Comparison of ENCODE assay signal across 1 cellular context in genomic region chr14:97445367-97445766, GRCh38.
TF ChIP-seq lines count a peak whose summit lies in the region.

No MANE protein-coding gene starts in this region.

TF ChIP-seq in GM23338, 12 proteins besides CTCF, POLR2A, EP300 and RAD21 (continued from another document):
- TF ChIP-seq ZNF462 (CRISPR knock-in tag; IDR thresholded peaks at IDR 0.05), result no peak
- no peak for TF ChIP-seq POLR2AphosphoS5 (IDR thresholded peaks at IDR 0.05; ENCODE audit: low read depth)
- TF ChIP-seq EZH2phosphoT487 (IDR thresholded peaks at IDR 0.05; ENCODE audit: unreplicated experiment), result no peak
- TF ChIP-seq STAT1 (IDR thresholded peaks at IDR 0.05; ENCODE audit: unreplicated experiment), result no peak
- TF ChIP-seq NANOG (IDR thresholded peaks at IDR 0.05; ENCODE audit: borderline replicate concordance), result no peak
- TF ChIP-seq CREB1 (CRISPR knock-in tag; IDR thresholded peaks at IDR 0.05; ENCODE audit: low read depth), result no peak
